In the genomic region with DNA sequence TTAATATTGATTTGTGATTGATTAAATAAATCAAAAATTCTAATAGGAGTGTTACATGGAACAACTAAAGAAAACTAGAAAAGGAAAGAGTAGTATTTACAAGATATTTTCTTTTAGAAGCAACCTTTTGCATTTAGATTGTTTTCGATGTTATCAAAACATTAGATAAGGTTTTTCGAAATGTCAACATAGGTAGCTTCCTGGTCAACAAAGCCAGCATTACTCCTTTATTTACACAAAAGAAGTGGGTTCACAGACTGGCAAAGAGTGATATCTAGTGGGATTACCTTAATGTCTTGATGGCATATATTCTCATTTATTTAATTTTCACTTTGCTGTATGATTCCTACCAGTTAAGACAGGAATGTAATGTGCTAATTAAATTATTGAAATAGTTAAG, we compare ENCODE assay signal across 27 cellular contexts.
"Had no signal": no experiment of that assay in that cellular context is flagged by ENCODE, and none has a peak within 500 bp of the region (broad histone marks: within the 10 kb centered on the region; RNA-seq: fewer than 3 reads in every experiment).

No MANE protein-coding gene starts in this region.

- H3K27me3 ChIP-seq: neural progenitor cell, ovary, right lobe of liver, sigmoid colon, stomach, thyroid gland, tibial nerve, upper lobe of left lung, vagina had no signal

- H3K9me3 Mint-ChIP-seq: nephron; neural progenitor cell; stimulated activated effector memory CD8-positive, alpha-beta T cell treated with anti-CD3 and anti-CD28 coated beads, Interleukin-12 subunit alpha, Interleukin-12 subunit beta, amount 100 ng/mL, for 72 hours; stimulated activated naive B cell treated with anti-CD40 and anti-IgM and Interleukin-4, amounts not matched to agents 10 μg/mL and 1 μg/mL and 100 μg/mL, for 72 hours; stimulated activated naive CD8-positive, alpha-beta T cell treated with anti-CD3 and anti-CD28 coated beads, Interleukin-15, Interleukin-2, amounts not matched to agents 100 ng/mL and 50 ng/mL, for 24 hours had no signal

- H3K27ac ChIP-seq: neural progenitor cell, ovary, parathyroid adenoma, psoas muscle, right lobe of liver, sigmoid colon, stomach, thoracic aorta, thyroid gland, tibial nerve, upper lobe of left lung, vagina had no signal

- H3K27me3 Mint-ChIP-seq: progenitor cell of endocrine pancreas; stimulated activated naive B cell treated with anti-CD40 and anti-IgM and Interleukin-4, amounts not matched to agents 10 μg/mL and 1 μg/mL and 100 μg/mL, for 72 hours; stimulated activated naive CD8-positive, alpha-beta T cell treated with anti-CD3 and anti-CD28 coated beads, Interleukin-15, Interleukin-2, amounts not matched to agents 100 ng/mL and 50 ng/mL, for 24 hours had no signal

- H3K4me3 Mint-ChIP-seq: nephron; neural progenitor cell; stimulated activated effector memory CD8-positive, alpha-beta T cell treated with anti-CD3 and anti-CD28 coated beads, Interleukin-12 subunit alpha, Interleukin-12 subunit beta, amount 100 ng/mL, for 72 hours; stimulated activated naive B cell treated with anti-CD40 and anti-IgM and Interleukin-4, amounts not matched to agents 10 μg/mL and 1 μg/mL and 100 μg/mL, for 72 hours; stimulated activated naive CD8-positive, alpha-beta T cell treated with anti-CD3 and anti-CD28 coated beads, Interleukin-15, Interleukin-2, amounts not matched to agents 100 ng/mL and 50 ng/mL, for 24 hours had no signal

- H3K27ac Mint-ChIP-seq: nephron; neural progenitor cell; progenitor cell of endocrine pancreas; stimulated activated effector memory CD8-positive, alpha-beta T cell treated with anti-CD3 and anti-CD28 coated beads, Interleukin-12 subunit alpha, Interleukin-12 subunit beta, amount 100 ng/mL, for 72 hours; stimulated activated naive B cell treated with anti-CD40 and anti-IgM and Interleukin-4, amounts not matched to agents 10 μg/mL and 1 μg/mL and 100 μg/mL, for 72 hours; stimulated activated naive CD8-positive, alpha-beta T cell treated with anti-CD3 and anti-CD28 coated beads, Interleukin-15, Interleukin-2, amounts not matched to agents 100 ng/mL and 50 ng/mL, for 24 hours had no signal

- H3K9me3 ChIP-seq: ovary, psoas muscle, right lobe of liver, sigmoid colon, stomach, thoracic aorta, thyroid gland, tibial nerve, upper lobe of left lung, vagina had no signal

- H3K4me1 ChIP-seq: neural progenitor cell, parathyroid adenoma, psoas muscle, right lobe of liver, sigmoid colon, stomach, tibial nerve, upper lobe of left lung, vagina had no signal

- DNase-seq: occipital lobe; ovary; posterior cingulate gyrus; psoas muscle; right cardiac atrium; right lobe of liver; sigmoid colon; small intestine; stimulated activated CD4-positive, alpha-beta T cell treated with anti-CD3 and anti-CD28 coated beads, Interleukin-15, amount 100 ng/mL, for 24 hours; stimulated activated CD4-positive, alpha-beta T cell treated with anti-CD3 and anti-CD28 coated beads, Interleukin-2, amount 100 ng/mL, for 24 hours; stimulated activated CD4-positive, alpha-beta T cell treated with anti-CD3 and anti-CD28 coated beads, Interleukin-2, amount 100 ng/mL, for 48 hours; stimulated activated CD4-positive, alpha-beta T cell treated with anti-CD3 and anti-CD28 coated beads, Interleukin-4, amount 100 ng/mL, for 24 hours; stimulated activated naive B cell treated with anti-CD40 and anti-IgM and Interleukin-4, amounts not matched to agents 10 μg/mL and 1 μg/mL and 100 μg/mL, for 72 hours; stimulated activated naive CD4-positive, alpha-beta T cell treated with Interleukin-2 at 50 U/mL for 16 hours; stomach; thyroid gland; trophoblast cell; upper lobe of left lung had no signal

- H3K4me3 ChIP-seq: neural progenitor cell, ovary, psoas muscle, right lobe of liver, sigmoid colon, stomach, thoracic aorta, thyroid gland, tibial nerve, upper lobe of left lung, vagina had no signal

- ATAC-seq: psoas muscle; right cardiac atrium; stimulated activated effector memory CD8-positive, alpha-beta T cell treated with anti-CD3 and anti-CD28 coated beads, Interleukin-12 subunit alpha, Interleukin-12 subunit beta, amount 100 ng/mL, for 72 hours; stimulated activated naive B cell treated with anti-CD40 and anti-IgM and Interleukin-4, amounts not matched to agents 10 μg/mL and 1 μg/mL and 100 μg/mL, for 72 hours had no signal

- H3K36me3 ChIP-seq: neural progenitor cell, ovary, right lobe of liver, sigmoid colon, stomach, thoracic aorta, thyroid gland, tibial nerve, upper lobe of left lung, vagina had no signal

- H3K4me1 Mint-ChIP-seq: nephron; neural progenitor cell; stimulated activated effector memory CD8-positive, alpha-beta T cell treated with anti-CD3 and anti-CD28 coated beads, Interleukin-12 subunit alpha, Interleukin-12 subunit beta, amount 100 ng/mL, for 72 hours; stimulated activated naive B cell treated with anti-CD40 and anti-IgM and Interleukin-4, amounts not matched to agents 10 μg/mL and 1 μg/mL and 100 μg/mL, for 72 hours had no signal

- H3K9ac ChIP-seq: neural progenitor cell, parathyroid adenoma had no signal

- H3K36me3 Mint-ChIP-seq: neural progenitor cell; stimulated activated effector memory CD8-positive, alpha-beta T cell treated with anti-CD3 and anti-CD28 coated beads, Interleukin-12 subunit alpha, Interleukin-12 subunit beta, amount 100 ng/mL, for 72 hours; stimulated activated naive B cell treated with anti-CD40 and anti-IgM and Interleukin-4, amounts not matched to agents 10 μg/mL and 1 μg/mL and 100 μg/mL, for 72 hours had no signal
